Comparison of ENCODE assay signal across 27 cellular contexts in the genomic region with DNA sequence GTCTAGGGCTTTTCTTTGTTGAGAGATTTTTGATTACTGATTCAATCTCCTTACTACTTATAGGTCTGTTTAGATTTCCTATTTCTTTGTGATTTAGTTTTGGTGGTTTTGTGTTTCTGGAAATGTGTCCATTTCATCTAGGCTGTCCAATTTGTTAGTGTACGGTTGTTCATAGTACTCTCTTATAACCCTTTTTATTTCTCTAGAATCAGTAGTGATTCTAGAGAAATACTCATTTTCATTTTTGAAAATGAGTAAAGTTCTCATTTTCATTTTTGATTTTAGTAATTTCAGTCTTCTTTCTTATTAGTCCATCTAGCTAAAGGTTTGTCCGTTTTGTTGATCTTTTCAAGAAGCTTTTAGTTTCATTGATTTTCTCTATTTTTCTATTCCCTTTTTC. TPM values are rescaled to one million over a fixed set of nuclear protein-coding genes. Genes with fewer than 3 reads are reported as not detected.
DNase-seq lines count a peak whose midpoint lies in the region; ATAC-seq, FAIRE-seq and TF ChIP-seq lines count a peak whose summit lies in the region.
"Had no signal": no experiment of that assay in that cellular context is flagged by ENCODE, and none has a peak within 500 bp of the region (broad histone marks: within the 10 kb centered on the region; RNA-seq: fewer than 3 reads in every experiment).

No MANE protein-coding gene starts in this region.

- TF ChIP-seq RAD21 in HepG2 (CRISPR knock-in tag; IDR thresholded peaks at IDR 0.05) = no peak

- in situ Hi-C loops in HepG2 (cut with HindIII; ENCODE audit: extremely low pct_ligation_motif_present, low pct_unique_long_range_greater_than_20kb) = no loop called here

- H3K4me2 ChIP-seq in HepG2 (ENCODE audit: low read depth, low read length) = no peak overlapping the region

- H3K36me3 ChIP-seq in HepG2 (replicated peaks in 1 of 2; ENCODE audit: control insufficient read depth in 1 of 2, insufficient read depth in 2 of 2, low read length in 2 of 2) = no peaks in the 10 kb centered on the region
- H3K36me3 ChIP-seq: breast epithelium, upper lobe of right lung had no signal

- H3K4me3 ChIP-seq in HepG2 (replicated peaks in 1 of 3; ENCODE audit: insufficient read depth in 1 of 3, low read depth in 2 of 3, low read length in 3 of 3) = no peak overlapping the region
- H3K4me3 ChIP-seq: breast epithelium, coronary artery, upper lobe of right lung had no signal

- H3K79me2 ChIP-seq in HepG2 (ENCODE audit: insufficient read depth, low read length) = peaks cover 65% of the 10 kb centered on the region

- BruUV-seq in HepG2 (replicated peaks; lab: Mats Ljungman, UMichigan) = no TSS peak

- no peak overlapping the region for H3K27ac ChIP-seq in HepG2 (ENCODE audit: extremely low read length, insufficient read depth, low read length)
- H3K27ac ChIP-seq: breast epithelium, coronary artery, foreskin keratinocyte, upper lobe of right lung had no signal

- peaks cover 20% of the 10 kb centered on the region for H3K4me1 Mint-ChIP-seq in activated T-cell treated with anti-CD3 and anti-CD28 coated beads, Interleukin-2, amount 50 U/mL, for 72 hours (ENCODE audit: low read depth)
- peaks cover 3% of the 10 kb centered on the region for H3K4me1 Mint-ChIP-seq in activated T-cell treated with anti-CD3 and anti-CD28 coated beads, Interleukin-2, amount 50 U/mL, for 24 hours (ENCODE audit: low read depth)
- peaks cover 52% of the 10 kb centered on the region for H3K4me1 Mint-ChIP-seq in stimulated activated memory B cell treated with anti-CD40 and anti-IgM and Interleukin-4, amounts not matched to agents 10 μg/mL and 1 μg/mL and 100 μg/mL, for 72 hours

- no peak overlapping the region for H2AFZ ChIP-seq in HepG2 (ENCODE audit: low read length)

- FAIRE-seq in HepG2 (lab: Jason Lieb, UNC) = no peak

- H3K9me3 Mint-ChIP-seq in activated T-cell treated with anti-CD3 and anti-CD28 coated beads, Interleukin-2, amount 50 U/mL, for 72 hours = peaks cover 0 to 2% of the 10 kb centered on the region in 2 donors
- H3K9me3 Mint-ChIP-seq in activated T-cell treated with anti-CD3 and anti-CD28 coated beads, Interleukin-2, amount 50 U/mL, for 24 hours = no peaks in the 10 kb centered on the region
- peaks cover 4% of the 10 kb centered on the region for H3K9me3 Mint-ChIP-seq in stimulated activated memory B cell treated with anti-CD40 and anti-IgM and Interleukin-4, amounts not matched to agents 10 μg/mL and 1 μg/mL and 100 μg/mL, for 72 hours
- H3K9me3 Mint-ChIP-seq: activated CD8-positive, alpha-beta T cell treated with anti-CD3 and anti-CD28 coated beads for 36 hours; CD4-positive, alpha-beta T cell had no signal

- peaks cover 63% of the 10 kb centered on the region for H3K27me3 Mint-ChIP-seq in activated T-cell treated with anti-CD3 and anti-CD28 coated beads, Interleukin-2, amount 50 U/mL, for 72 hours (ENCODE audit: low read depth)
- H3K27me3 Mint-ChIP-seq in activated T-cell treated with anti-CD3 and anti-CD28 coated beads, Interleukin-2, amount 50 U/mL, for 24 hours = peaks cover 65% of the 10 kb centered on the region
- no peaks in the 10 kb centered on the region for H3K27me3 Mint-ChIP-seq in stimulated activated memory B cell treated with anti-CD40 and anti-IgM and Interleukin-4, amounts not matched to agents 10 μg/mL and 1 μg/mL and 100 μg/mL, for 72 hours
- H3K27me3 Mint-ChIP-seq: naive B cell had no signal

- H3K9ac ChIP-seq in HepG2 (ENCODE audit: insufficient read depth, low read depth, low read length) = no peak overlapping the region

- TF ChIP-seq POLR2A in HepG2 (IDR thresholded peaks at IDR 0.05; ENCODE audit: insufficient read depth in 1 of 2, low read depth in 2 of 2, low read length in 2 of 2) = no peak

- no peak for DNase-seq in activated T-cell treated with anti-CD3 and anti-CD28 coated beads, Interleukin-2, amount 50 U/mL, for 72 hours
- no peak for DNase-seq in activated T-cell treated with anti-CD3 and anti-CD28 coated beads, Interleukin-2, amount 50 U/mL, for 24 hours
- DNase-seq in DMS79 treated with DMSO at 0.1 percent for 48 hours (lab: John Stamatoyannopoulos, UW) (no peak), T1000 (lab: John Stamatoyannopoulos, UW) (no peak), HepG2 (ENCODE audit: low spot score) (no peak)
- DNase-seq: 8988T; activated CD8-positive, alpha-beta T cell treated with anti-CD3 and anti-CD28 coated beads for 36 hours; activated T-cell treated with anti-CD3 and anti-CD28 coated beads for 4 hours; CD4-positive, alpha-beta T cell; foreskin keratinocyte; Kasumi-1; naive B cell; NCI-H1694; NCI-H2171 treated with DMSO at 0.1 percent for 48 hours; NCI-H524 treated with DMSO at 0.1 percent for 48 hours; NK-92 treated with Interleukin-12 subunit alpha and Interleukin-12 subunit beta, amount 100 ng/mL, for 24 hours; occipital lobe; SIG-M5; substantia nigra; upper lobe of right lung had no signal

- CTCF ChIA-PET in HepG2 (lab: Yijun Ruan, JAX; ENCODE audit: low intra/inter-chr PET ratio, low total read pairs) = no interaction called here

- peak overlapping the region in 1 of 2 donors; percentile 31 for H3K4me3 Mint-ChIP-seq in activated T-cell treated with anti-CD3 and anti-CD28 coated beads, Interleukin-2, amount 50 U/mL, for 72 hours
- no peak overlapping the region for H3K4me3 Mint-ChIP-seq in activated T-cell treated with anti-CD3 and anti-CD28 coated beads, Interleukin-2, amount 50 U/mL, for 24 hours
- H3K4me3 Mint-ChIP-seq in stimulated activated memory B cell treated with anti-CD40 and anti-IgM and Interleukin-4, amounts not matched to agents 10 μg/mL and 1 μg/mL and 100 μg/mL, for 72 hours = peak overlapping the region; percentile 43
- H3K4me3 Mint-ChIP-seq: activated CD8-positive, alpha-beta T cell treated with anti-CD3 and anti-CD28 coated beads for 36 hours; CD4-positive, alpha-beta T cell had no signal

- ATAC-seq in activated T-cell treated with anti-CD3 and anti-CD28 coated beads, Interleukin-2, amount 50 U/mL, for 72 hours (replicated peaks in 1 of 2) = peak; percentile 61 to 73
- ATAC-seq in GM21390 (IDR thresholded peaks at IDR 0.05; ENCODE audit: unreplicated experiment) (peak; percentile 71), HG03432 (IDR thresholded peaks at IDR 0.05; ENCODE audit: unreplicated experiment) (peak; percentile 65), HepG2 (no peak)
- ATAC-seq in stimulated activated memory B cell treated with anti-CD40 and anti-IgM and Interleukin-4, amounts not matched to agents 10 μg/mL and 1 μg/mL and 100 μg/mL, for 72 hours = no peak
- ATAC-seq: activated CD8-positive, alpha-beta T cell treated with anti-CD3 and anti-CD28 coated beads for 36 hours; esophagus mucosa; foreskin keratinocyte; Panc1; upper lobe of right lung had no signal

- no peak overlapping the region for H3K27ac Mint-ChIP-seq in activated T-cell treated with anti-CD3 and anti-CD28 coated beads, Interleukin-2, amount 50 U/mL, for 72 hours
- no peak overlapping the region for H3K27ac Mint-ChIP-seq in activated T-cell treated with anti-CD3 and anti-CD28 coated beads, Interleukin-2, amount 50 U/mL, for 24 hours
- peak overlapping the region; percentile 98 for H3K27ac Mint-ChIP-seq in stimulated activated memory B cell treated with anti-CD40 and anti-IgM and Interleukin-4, amounts not matched to agents 10 μg/mL and 1 μg/mL and 100 μg/mL, for 72 hours
- H3K27ac Mint-ChIP-seq: activated CD8-positive, alpha-beta T cell treated with anti-CD3 and anti-CD28 coated beads for 36 hours; CD4-positive, alpha-beta T cell had no signal

- no peak for TF ChIP-seq CTCF in HepG2 (CRISPR knock-in tag; IDR thresholded peaks at IDR 0.05)

- peaks cover 0 to 6% of the 10 kb centered on the region in 2 donors for H3K36me3 Mint-ChIP-seq in activated T-cell treated with anti-CD3 and anti-CD28 coated beads, Interleukin-2, amount 50 U/mL, for 72 hours (ENCODE audit: insufficient read depth in 2 of 2)
- no peaks in the 10 kb centered on the region for H3K36me3 Mint-ChIP-seq in activated T-cell treated with anti-CD3 and anti-CD28 coated beads, Interleukin-2, amount 50 U/mL, for 24 hours (ENCODE audit: low read depth)
- H3K36me3 Mint-ChIP-seq in stimulated activated memory B cell treated with anti-CD40 and anti-IgM and Interleukin-4, amounts not matched to agents 10 μg/mL and 1 μg/mL and 100 μg/mL, for 72 hours = peaks cover 33% of the 10 kb centered on the region

- 0 out of 2 replicates have a peak, but pooled peaks cover 3% of the 10 kb centered on the region for H4K20me1 ChIP-seq in HepG2 (ENCODE audit: insufficient read depth, low read length)

- peaks cover 44% of the 10 kb centered on the region for H3K4me1 ChIP-seq in HepG2 (ENCODE audit: insufficient read depth, low read length)
- H3K4me1 ChIP-seq: breast epithelium, foreskin keratinocyte had no signal

- no peak for TF ChIP-seq EP300 in HepG2 (IDR thresholded peaks at IDR 0.05; ENCODE audit: low read depth in 2 of 2, low read length in 2 of 2)
- no peak for TF ChIP-seq EP300 in HepG2 (CRISPR knock-in tag; IDR thresholded peaks at IDR 0.05; ENCODE audit: borderline replicate concordance)

- intact Hi-C loops in HepG2 (cut with micrococcal nuclease; ENCODE audit: unreplicated experiment) = no loop called here

- no peaks in the 10 kb centered on the region for H3K9me3 ChIP-seq in HepG2 (ENCODE audit: low read length)
- H3K9me3 ChIP-seq: upper lobe of right lung had no signal

- POLR2A ChIA-PET in HepG2 (lab: Yijun Ruan, JAX) = interaction anchor here (0.8 kb wide), 1 partner anchor 8 kb away, joined by 3 read pairs; no protein-coding TSS in a partner anchor

- H3K27me3 ChIP-seq in HepG2 (ENCODE audit: control insufficient read depth in 1 of 2, insufficient read depth in 2 of 2, low read length in 2 of 2) = no peaks in the 10 kb centered on the region
- H3K27me3 ChIP-seq: breast epithelium, foreskin keratinocyte, upper lobe of right lung had no signal

- WGBS in HepG2 (ENCODE audit: low lambda C conversion rate) = 100% methylated on average over 2 of the region's 2 CpGs

RNA-seq across cellular contexts. Expression of a gene that starts 7.5 kb away (rescaled TPM):
- total RNA-seq in activated T-cell treated with anti-CD3 and anti-CD28 coated beads, Interleukin-2, amount 50 U/mL, for 72 hours = 1 to 10 TPM in 1 of 2 donors, under 1 TPM in 1; 0.36 to 1.1 TPM
- 31.3 and 56.6 TPM in 2 replicates for total RNA-seq in HepG2 (2016; rRNA removed; fragmentation: Illumina TruSeq; extraction: Trizol)
- total RNA-seq in HepG2 (2016; cell fraction: cytosol; rRNA removed; fragmentation: Illumina TruSeq; extraction: Trizol; ENCODE audit: low read depth) = 16.2 and 19.9 TPM in 2 replicates
- 29.1 and 55.6 TPM in 2 replicates for total RNA-seq in HepG2 (2016; cell fraction: insoluble cytoplasmic fraction; rRNA removed; fragmentation: Illumina TruSeq; extraction: Trizol)
- 29.6 and 33.1 TPM in 2 replicates for total RNA-seq in HepG2 (2016; cell fraction: membrane; rRNA removed; fragmentation: Illumina TruSeq; extraction: Trizol)
- 46.9 and 60.6 TPM in 2 replicates for total RNA-seq in HepG2 (2016; cell fraction: nucleus; rRNA removed; fragmentation: Illumina TruSeq; extraction: Trizol)
- polyA plus RNA-seq in HepG2 (2011; rRNA removed) = 51.4 and 73.5 TPM in 2 replicates
- 37.6 and 53.6 TPM in 2 replicates for polyA plus RNA-seq in HepG2 (2011; cell fraction: cytosol; rRNA removed)
- 14.4 and 16.3 TPM in 2 replicates for polyA plus RNA-seq in HepG2 (2011; cell fraction: nucleus; rRNA removed)
- 46.5 and 51.7 TPM in 2 replicates for polyA plus RNA-seq in HepG2 (2012)
- polyA plus RNA-seq in HepG2 (2016; cell fraction: cytosol; fragmentation: Illumina TruSeq; extraction: Trizol; ENCODE audit: low read depth) = 12.8 and 13.5 TPM in 2 replicates
- polyA plus RNA-seq in HepG2 (2016; cell fraction: insoluble cytoplasmic fraction; fragmentation: Illumina TruSeq; extraction: Trizol; ENCODE audit: low read depth) = 28.0 and 29.4 TPM in 2 replicates
- polyA plus RNA-seq in HepG2 (2016; cell fraction: membrane; fragmentation: Illumina TruSeq; extraction: Trizol; ENCODE audit: low read depth) = 22.0 and 23.4 TPM in 2 replicates
- polyA plus RNA-seq in HepG2 (2016; cell fraction: nucleus; fragmentation: Illumina TruSeq; extraction: Trizol; ENCODE audit: insufficient read depth, low read depth) = 59.8 and 60.8 TPM in 2 replicates
- 17.3 and 29.2 TPM in 2 replicates for polyA minus RNA-seq in HepG2 (2011; rRNA and poly(A)+ RNA removed; ENCODE audit: low replicate concordance)
- polyA minus RNA-seq in HepG2 (2011; cell fraction: cytosol; rRNA and poly(A)+ RNA removed) = 49.9 and 51.3 TPM in 2 replicates
- 44.3 and 46.5 TPM in 2 replicates for polyA minus RNA-seq in HepG2 (2011; cell fraction: nucleus; rRNA and poly(A)+ RNA removed)

Comparison
In these comparisons a context has a peak if more than half of its experiments do, and no peak if none do; other contexts are left out.
1. ATAC-seq: peak in activated T-cell treated with anti-CD3 and anti-CD28 coated beads, Interleukin-2, amount 50 U/mL, for 72 hours (2 of 2), GM21390 (single experiment) and HG03432 (single experiment); none in stimulated activated memory B cell treated with anti-CD40 and anti-IgM and Interleukin-4, amounts not matched to agents 10 μg/mL and 1 μg/mL and 100 μg/mL, for 72 hours (single experiment) and HepG2 (single experiment).
2. RNA of a gene that starts 7.5 kb away (total RNA-seq): 16.2 to 60.6 TPM in HepG2; 0.36 to 1.1 TPM in activated T-cell treated with anti-CD3 and anti-CD28 coated beads, Interleukin-2, amount 50 U/mL, for 72 hours; every median in the first group is over 4 times any median in the second.